11 cellular contexts compared by ENCODE assay signal in the genomic region with DNA sequence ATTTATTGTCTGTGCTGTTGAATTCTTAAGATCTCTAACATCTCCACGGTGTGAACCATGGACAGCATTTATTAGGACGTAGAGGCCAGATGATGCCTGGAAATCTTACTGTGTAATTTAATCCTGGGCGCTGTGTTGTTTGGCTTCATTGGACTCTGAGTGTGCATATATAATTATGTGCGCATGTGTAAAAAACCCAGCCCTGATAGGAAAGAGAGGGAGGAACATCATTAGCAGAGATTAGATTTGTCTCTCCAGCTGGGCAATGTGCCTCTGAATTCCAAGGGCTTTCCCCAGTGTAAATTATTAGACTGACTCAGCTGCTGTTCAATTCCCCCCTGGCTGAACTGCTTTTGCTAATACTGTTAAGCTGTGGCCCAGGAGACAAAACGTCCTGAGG. TPM values are rescaled to one million over a fixed set of nuclear protein-coding genes. Genes with fewer than 3 reads are reported as not detected.
DNase-seq lines count a peak whose midpoint lies in the region; ATAC-seq, FAIRE-seq and TF ChIP-seq lines count a peak whose summit lies in the region.
"Had no signal": no experiment of that assay in that cellular context is flagged by ENCODE, and none has a peak within 500 bp of the region (broad histone marks: within the 10 kb centered on the region; RNA-seq: fewer than 3 reads in every experiment).

No MANE protein-coding gene starts in this region.

- H3K27me3 Mint-ChIP-seq in natural killer cell treated with Interleukin-12 subunit alpha and Interleukin-12 subunit beta and Interleukin-15 and Interleukin-18, amount 100 ng/mL, for 72 hours = peaks cover 4 to 10% of the 10 kb centered on the region in 2 donors
- H3K27me3 Mint-ChIP-seq: CD4-positive, alpha-beta T cell; central memory CD8-positive, alpha-beta T cell had no signal

- H3K9me3 ChIP-seq in left lung = no peaks in the 10 kb centered on the region

- TF ChIP-seq CTCF in D721Med (IDR thresholded peaks at IDR 0.05; ENCODE audit: insufficient read depth, missing control alignments) (no peak), left lung (IDR thresholded peaks at IDR 0.05) (no peak)

- no peak overlapping the region for H3K27ac Mint-ChIP-seq in natural killer cell treated with Interleukin-12 subunit alpha and Interleukin-12 subunit beta and Interleukin-15 and Interleukin-18, amount 100 ng/mL, for 72 hours
- H3K27ac Mint-ChIP-seq: CD4-positive, alpha-beta T cell had no signal

- DNase-seq in D721Med (ENCODE audit: insufficient read length, low spot score) (no peak), NCI-H2081 (lab: John Stamatoyannopoulos, UW) (peak; percentile 90 to 98), amniotic epithelial cell (ENCODE audit: low read depth) (peak; percentile 75), left lung (no peak), NK-92 (lab: John Stamatoyannopoulos, UW; ENCODE audit: unreplicated experiment) (no peak), medulla oblongata (ENCODE audit: extremely low spot score) (no peak)
- DNase-seq in natural killer cell treated with Interleukin-12 subunit alpha and Interleukin-12 subunit beta and Interleukin-15 and Interleukin-18, amount 100 ng/mL, for 72 hours (ENCODE audit: low spot score) = no peak
- DNase-seq: activated CD8-positive, alpha-beta memory T cell treated with anti-CD3 and anti-CD28 coated beads, Interleukin-2, amount 50 U/mL, for 48 hours; CD4-positive, alpha-beta T cell had no signal

- H3K4me1 ChIP-seq in left lung = peaks cover 0 to 3% of the 10 kb centered on the region in 2 donors

- ATAC-seq in left lung (peak; percentile 52), HG03469 (IDR thresholded peaks at IDR 0.05; ENCODE audit: unreplicated experiment) (no peak)
- no peak for ATAC-seq in natural killer cell treated with Interleukin-12 subunit alpha and Interleukin-12 subunit beta and Interleukin-15 and Interleukin-18, amount 100 ng/mL, for 72 hours

- FAIRE-seq in D721Med (lab: Jason Lieb, UNC) = peak; percentile 94

- H3K4me3 ChIP-seq in left lung = no peak overlapping the region

- H3K36me3 ChIP-seq in left lung = no peaks in the 10 kb centered on the region

- no peak overlapping the region for H3K27ac ChIP-seq in left lung

- H3K36me3 Mint-ChIP-seq in natural killer cell treated with Interleukin-12 subunit alpha and Interleukin-12 subunit beta and Interleukin-15 and Interleukin-18, amount 100 ng/mL, for 72 hours = no peaks in the 10 kb centered on the region

- no peaks in the 10 kb centered on the region for H3K9me3 Mint-ChIP-seq in natural killer cell treated with Interleukin-12 subunit alpha and Interleukin-12 subunit beta and Interleukin-15 and Interleukin-18, amount 100 ng/mL, for 72 hours
- H3K9me3 Mint-ChIP-seq: CD4-positive, alpha-beta T cell; central memory CD8-positive, alpha-beta T cell had no signal

- no peaks in the 10 kb centered on the region for H3K4me1 Mint-ChIP-seq in natural killer cell treated with Interleukin-12 subunit alpha and Interleukin-12 subunit beta and Interleukin-15 and Interleukin-18, amount 100 ng/mL, for 72 hours (ENCODE audit: low read depth in 2 of 2)
- H3K4me1 Mint-ChIP-seq: central memory CD8-positive, alpha-beta T cell had no signal

- intact Hi-C loops in left lung (cut with DNase I) = no loop called here

- no peaks in the 10 kb centered on the region for H3K27me3 ChIP-seq in left lung

- no peak overlapping the region for H3K4me3 Mint-ChIP-seq in natural killer cell treated with Interleukin-12 subunit alpha and Interleukin-12 subunit beta and Interleukin-15 and Interleukin-18, amount 100 ng/mL, for 72 hours
- H3K4me3 Mint-ChIP-seq: CD4-positive, alpha-beta T cell; central memory CD8-positive, alpha-beta T cell had no signal

RNA-seq across cellular contexts. Expression of a gene that starts 39.6 kb away (rescaled TPM):
- 10 to 100 TPM; 34.5 to 48.0 TPM for total RNA-seq in left lung
- 10 to 100 TPM; 10.1 to 15.4 TPM for total RNA-seq in natural killer cell treated with Interleukin-12 subunit alpha and Interleukin-12 subunit beta and Interleukin-15 and Interleukin-18, amount 100 ng/mL, for 72 hours

Comparison
In these comparisons a context has a peak if more than half of its experiments do, and no peak if none do; other contexts are left out.
1. DNase-seq: peak in NCI-H2081 (2 of 2) and amniotic epithelial cell (single experiment); none in D721Med (single experiment), left lung (0 of 2), NK-92 (single experiment), natural killer cell treated with Interleukin-12 subunit alpha and Interleukin-12 subunit beta and Interleukin-15 and Interleukin-18, amount 100 ng/mL, for 72 hours (single experiment) and medulla oblongata (single experiment).